In the genomic region with DNA sequence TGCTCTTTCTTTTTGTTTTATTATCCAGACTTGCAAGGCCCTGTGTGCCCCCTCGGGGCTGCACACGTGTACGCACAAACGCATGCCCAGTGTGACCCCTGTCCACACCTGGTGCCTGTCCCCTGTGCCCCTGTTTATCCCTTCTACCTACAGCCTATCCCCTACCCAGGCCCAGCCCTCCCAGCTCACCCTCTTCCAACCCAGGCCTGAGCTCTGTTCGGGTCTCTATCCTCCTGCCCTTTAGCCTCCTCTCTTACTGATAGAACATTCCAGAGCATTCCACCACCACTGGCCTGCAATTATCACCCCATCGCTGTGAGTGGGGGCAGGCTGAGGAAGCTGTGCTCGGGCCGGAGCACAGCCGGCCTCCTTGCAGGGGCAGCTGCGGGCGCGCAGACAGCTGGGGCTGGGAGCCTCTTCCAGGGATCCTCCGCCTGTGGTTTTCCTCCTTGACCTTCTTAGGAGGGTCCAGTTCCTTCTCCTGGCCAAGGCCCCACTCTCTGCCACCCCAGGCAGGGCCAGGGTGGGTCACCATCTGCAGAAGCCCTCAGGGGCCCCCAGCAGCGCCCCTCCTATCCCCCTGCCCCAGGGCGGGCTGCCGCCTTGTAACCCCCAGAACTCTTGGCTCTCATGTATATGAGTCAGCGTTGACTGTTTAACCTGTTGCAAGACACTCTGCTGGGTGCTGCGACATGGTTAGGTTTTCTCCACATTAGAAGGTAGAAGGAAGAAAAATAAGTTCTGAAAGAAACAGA, we compare ENCODE assay signal across 9 cellular contexts. TPM values are rescaled to one million over a fixed set of nuclear protein-coding genes. Genes with fewer than 3 reads are reported as not detected.
A peak's percentile ranks its signal among the peaks of the same experiment; 100 is the strongest.
DNase-seq lines count a peak whose midpoint lies in the region; ATAC-seq and TF ChIP-seq lines count a peak whose summit lies in the region.
"Had no signal": no experiment of that assay in that cellular context is flagged by ENCODE, and none has a peak within 500 bp of the region (broad histone marks: within the 10 kb centered on the region; RNA-seq: fewer than 3 reads in every experiment).

No MANE protein-coding gene starts in this region.

- TF ChIP-seq CTCF in AG10803 (conservative IDR thresholded peaks at IDR 0.05; ENCODE audit: low read length) (no peak), fibroblast of lung (conservative IDR thresholded peaks at IDR 0.05 in 1 of 2, IDR thresholded peaks at IDR 0.05 in 1 of 2; ENCODE audit: low read depth in 1 of 2, low read length in 2 of 2) (no peak), neural progenitor cell (IDR thresholded peaks at IDR 0.05) (no peak)

- H3K4me2 ChIP-seq in fibroblast of lung (ENCODE audit: extremely low read depth, insufficient read depth, low read length) (peak overlapping the region; percentile 54), neural progenitor cell (no peak overlapping the region)

- H3K4me3 ChIP-seq in AG10803 (ENCODE audit: low read length), result no peak overlapping the region
- peak overlapping the region in 1 of 4 experiments; percentile 1 for H3K4me3 ChIP-seq in fibroblast of lung (replicated peaks in 1 of 4; ENCODE audit: control extremely low read depth in 1 of 4, insufficient read depth in 1 of 4, low read depth in 3 of 4, low read length in 4 of 4)
- H3K4me3 ChIP-seq in neural progenitor cell, result no peak overlapping the region

- H3K27me3 Mint-ChIP-seq in neural progenitor cell (ENCODE audit: insufficient read depth, low read depth), result peaks cover 2% of the 10 kb centered on the region
- no peaks in the 10 kb centered on the region for H3K27me3 Mint-ChIP-seq in activated naive CD8-positive, alpha-beta T cell treated with anti-CD3 and anti-CD28 coated beads for 36 hours

- no peaks in the 10 kb centered on the region for H3K9me3 Mint-ChIP-seq in neural progenitor cell
- H3K9me3 Mint-ChIP-seq in activated naive CD8-positive, alpha-beta T cell treated with anti-CD3 and anti-CD28 coated beads for 36 hours, result no peaks in the 10 kb centered on the region

- no peaks in the 10 kb centered on the region for H3K36me3 ChIP-seq in fibroblast of lung (ENCODE audit: control insufficient read depth, insufficient read depth, low read length)
- H3K36me3 ChIP-seq in neural progenitor cell, result no peaks in the 10 kb centered on the region

- H3K4me3 Mint-ChIP-seq in neural progenitor cell, result no peak overlapping the region
- no peak overlapping the region for H3K4me3 Mint-ChIP-seq in activated naive CD8-positive, alpha-beta T cell treated with anti-CD3 and anti-CD28 coated beads for 36 hours

- no peaks in the 10 kb centered on the region for H3K36me3 Mint-ChIP-seq in neural progenitor cell
- H3K36me3 Mint-ChIP-seq in activated naive CD8-positive, alpha-beta T cell treated with anti-CD3 and anti-CD28 coated beads for 36 hours, result no peaks in the 10 kb centered on the region

- no peaks in the 10 kb centered on the region for H3K27me3 ChIP-seq in fibroblast of lung (ENCODE audit: control insufficient read depth, insufficient read depth, low read length)
- H3K27me3 ChIP-seq in neural progenitor cell, result peaks cover 10% of the 10 kb centered on the region

- peak; percentile 61 for DNase-seq in AG10803 (ENCODE audit: low read depth)
- DNase-seq in MV-4-11 (lab: John Stamatoyannopoulos, UW), result peak; percentile 80
- peak; percentile 70 to 92 for DNase-seq in fibroblast of lung (ENCODE audit: low read depth in 2 of 2)
- DNase-seq in neural progenitor cell (ENCODE audit: low spot score), result no peak
- no peak for DNase-seq in activated naive CD8-positive, alpha-beta T cell treated with anti-CD3 and anti-CD28 coated beads for 36 hours
- no peak for DNase-seq in NCI-H1092 treated with DMSO at 0.1 percent for 48 hours (lab: John Stamatoyannopoulos, UW)
- DNase-seq: DMS 273 treated with DMSO at 0.1 percent for 48 hours had no signal

- H3K4me1 ChIP-seq in fibroblast of lung (ENCODE audit: control insufficient read depth, extremely low read depth, insufficient read depth, low read length) (peaks cover 17% of the 10 kb centered on the region), neural progenitor cell (no peaks in the 10 kb centered on the region)

- peak overlapping the region; percentile 76 for H3K27ac Mint-ChIP-seq in neural progenitor cell
- H3K27ac Mint-ChIP-seq in activated naive CD8-positive, alpha-beta T cell treated with anti-CD3 and anti-CD28 coated beads for 36 hours, result no peak overlapping the region

- no peak overlapping the region for H3K9ac ChIP-seq in fibroblast of lung (ENCODE audit: insufficient read depth, low read length)
- H3K9ac ChIP-seq in neural progenitor cell, result no peak overlapping the region

- no peaks in the 10 kb centered on the region for H3F3A ChIP-seq in neural progenitor cell (ENCODE audit: low read depth)

- H2AFZ ChIP-seq in fibroblast of lung (ENCODE audit: low read length) (no peak overlapping the region), neural progenitor cell (replicated peaks) (no peak overlapping the region)

- ATAC-seq in GM18867 (IDR thresholded peaks at IDR 0.05; ENCODE audit: unreplicated experiment), result no peak
- ATAC-seq in GM18519 (IDR thresholded peaks at IDR 0.05; ENCODE audit: low FRiP score, unreplicated experiment), result no peak

- peak overlapping the region; percentile 64 for H3K27ac ChIP-seq in fibroblast of lung (ENCODE audit: insufficient read depth, low read length)
- no peak overlapping the region for H3K27ac ChIP-seq in neural progenitor cell

- H3K79me2 ChIP-seq in fibroblast of lung (ENCODE audit: control insufficient read depth, insufficient read depth, low read length), result no peaks in the 10 kb centered on the region
- H3K79me2 ChIP-seq in neural progenitor cell (ENCODE audit: low read depth), result no peaks in the 10 kb centered on the region

- H4K20me1 ChIP-seq in fibroblast of lung (ENCODE audit: control insufficient read depth, extremely low read depth, insufficient read depth, low read length) (no peaks in the 10 kb centered on the region), neural progenitor cell (ENCODE audit: low read depth) (no peaks in the 10 kb centered on the region)

- H3K9me3 ChIP-seq in fibroblast of lung (ENCODE audit: control insufficient read depth, insufficient read depth, low read depth, low read length) (no peaks in the 10 kb centered on the region), neural progenitor cell (ENCODE audit: low read depth) (no peaks in the 10 kb centered on the region)

- peaks cover 11% of the 10 kb centered on the region for H3K4me1 Mint-ChIP-seq in neural progenitor cell
- H3K4me1 Mint-ChIP-seq in activated naive CD8-positive, alpha-beta T cell treated with anti-CD3 and anti-CD28 coated beads for 36 hours, result no peaks in the 10 kb centered on the region

RNA-seq across cellular contexts. Expression of a gene that starts 41.8 kb away (rescaled TPM):
- total RNA-seq in fibroblast of lung (1.3 and 1.8 TPM in 2 replicates), neural progenitor cell (ENCODE audit: low replicate concordance) (2.3 TPM in 2 replicates)
- 0.05 and 0.11 TPM in 2 replicates for polyA plus RNA-seq in fibroblast of lung
- 0.03 and 0.14 TPM in 2 replicates for polyA plus RNA-seq in fibroblast of lung (2012)
- 1.2 and 2.9 TPM in 2 replicates for polyA minus RNA-seq in fibroblast of lung (ENCODE audit: low replicate concordance)
- total RNA-seq in activated naive CD8-positive, alpha-beta T cell treated with anti-CD3 and anti-CD28 coated beads for 36 hours, result under 1 TPM; 0.12 to 0.14 TPM

Comparison
In these comparisons a context has a peak if more than half of its experiments do, and no peak if none do; other contexts are left out.
1. DNase-seq: peak in AG10803 (single experiment), MV-4-11 (single experiment) and fibroblast of lung (2 of 2); none in neural progenitor cell (single experiment), activated naive CD8-positive, alpha-beta T cell treated with anti-CD3 and anti-CD28 coated beads for 36 hours (single experiment) and NCI-H1092 treated with DMSO at 0.1 percent for 48 hours (single experiment).